ENCODE assay signal across 28 cellular contexts in the genomic region with DNA sequence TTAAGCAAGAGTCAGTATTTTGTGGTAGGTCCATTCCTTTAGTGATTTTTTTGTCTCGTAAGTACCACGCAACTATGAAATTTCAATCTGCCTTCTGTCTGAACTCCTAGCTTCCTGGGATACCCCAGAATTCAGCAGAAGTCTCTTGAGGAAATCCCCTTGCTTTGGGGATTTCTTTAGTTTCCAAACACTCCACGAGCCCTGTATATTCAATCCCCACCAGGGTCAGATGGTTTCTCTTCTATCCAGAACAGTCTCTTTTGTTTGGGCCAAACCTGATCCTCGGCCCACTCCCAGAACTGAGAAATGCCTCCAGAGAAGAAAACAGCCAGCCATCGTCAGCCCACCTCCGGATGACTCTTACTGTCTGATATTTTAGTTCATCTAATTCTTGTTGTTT.
"Had no signal": no experiment of that assay in that cellular context is flagged by ENCODE, and none has a peak within 500 bp of the region (broad histone marks: within the 10 kb centered on the region; RNA-seq: fewer than 3 reads in every experiment).

No MANE protein-coding gene starts in this region.

- H3K4me3 ChIP-seq: lower lobe of right lung, pancreas, prostate gland, skin epidermis, tibial nerve, uterus had no signal

- DNase-seq: kidney glomerular epithelial cell; left cardiac atrium; left ventricle myocardium superior; lower lobe of right lung; mammary epithelial cell; mesenchymal stem cell; naive thymus-derived CD8-positive, alpha-beta T cell; nucleus accumbens; pancreas; posterior cingulate gyrus; retina; right cardiac atrium; stimulated activated CD4-positive, alpha-beta T cell treated with anti-CD3 and anti-CD28 coated beads, Interleukin-12 subunit alpha, Interleukin-12 subunit beta, amount 100 ng/mL, for 4 hours; stimulated activated CD4-positive, alpha-beta T cell treated with anti-CD3 and anti-CD28 coated beads, Interleukin-15, amount 100 ng/mL, for 24 hours; stimulated activated CD4-positive, alpha-beta T cell treated with anti-CD3 and anti-CD28 coated beads, Interleukin-2, amount 100 ng/mL, for 24 hours; stimulated activated CD4-positive, alpha-beta T cell treated with anti-CD3 and anti-CD28 coated beads, Interleukin-4, amount 100 ng/mL, for 1 hour; stimulated activated naive CD4-positive, alpha-beta T cell treated with Interleukin-2 at 50 U/mL for 16 hours; stimulated activated naive CD8-positive, alpha-beta T cell treated with anti-CD3 and anti-CD28 coated beads, Interleukin-15, amount 100 ng/mL, for 72 hours; substantia nigra; uterus had no signal

- H3K27ac Mint-ChIP-seq: naive thymus-derived CD8-positive, alpha-beta T cell; type B pancreatic cell had no signal

- H3K4me3 Mint-ChIP-seq: naive thymus-derived CD8-positive, alpha-beta T cell; nephron; neural crest cell; stimulated activated naive CD8-positive, alpha-beta T cell treated with anti-CD3 and anti-CD28 coated beads, Interleukin-15, amount 100 ng/mL, for 72 hours; type B pancreatic cell had no signal

- H3K27me3 Mint-ChIP-seq: naive thymus-derived CD8-positive, alpha-beta T cell; stimulated activated naive CD8-positive, alpha-beta T cell treated with anti-CD3 and anti-CD28 coated beads, Interleukin-15, amount 100 ng/mL, for 72 hours; type B pancreatic cell had no signal

- ATAC-seq: left cardiac atrium; left lobe of liver; left ventricle myocardium superior; lower lobe of right lung; naive thymus-derived CD8-positive, alpha-beta T cell; pancreas; right cardiac atrium; sciatic nerve; stimulated activated naive CD8-positive, alpha-beta T cell treated with anti-CD3 and anti-CD28 coated beads, Interleukin-15, amount 100 ng/mL, for 72 hours had no signal
